In the genomic region with DNA sequence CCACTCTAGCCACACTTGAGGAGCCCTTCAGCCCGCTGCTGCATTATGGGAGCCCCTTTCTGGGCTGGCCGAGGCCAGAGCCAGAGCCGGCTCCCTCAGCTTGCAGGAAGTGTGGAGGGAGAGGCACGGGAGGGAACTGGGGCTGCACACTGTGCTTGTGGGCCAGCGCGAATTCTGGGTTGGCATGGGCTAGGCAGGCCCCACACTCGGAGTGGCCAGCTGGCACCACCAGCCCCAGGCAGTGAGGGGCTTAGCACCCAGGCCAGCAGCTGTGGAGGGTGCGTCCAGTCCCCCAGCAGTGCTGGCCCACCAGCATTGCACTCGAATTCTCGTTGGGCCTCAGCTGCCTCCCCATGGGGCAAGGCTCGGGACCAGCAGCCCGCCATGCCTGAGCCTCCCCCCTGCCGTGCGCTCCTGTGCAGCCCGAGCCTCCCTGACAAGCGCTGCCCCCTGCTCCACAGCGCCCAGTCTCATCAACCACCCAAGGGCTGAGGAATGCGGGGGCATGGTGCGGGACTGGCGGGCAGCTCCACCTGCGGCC, we compare ENCODE assay signal across 17 cellular contexts.
"Had no signal": no experiment of that assay in that cellular context is flagged by ENCODE, and none has a peak within 500 bp of the region (broad histone marks: within the 10 kb centered on the region; RNA-seq: fewer than 3 reads in every experiment).

No MANE protein-coding gene starts in this region.

- FAIRE-seq: pancreas had no signal

- H3K27ac Mint-ChIP-seq: activated naive CD8-positive, alpha-beta T cell treated with anti-CD3 and anti-CD28 coated beads for 36 hours had no signal

- H3K4me3 ChIP-seq: cardiac muscle cell, pancreas, tibial artery had no signal

- H3K27me3 ChIP-seq: cardiac muscle cell, tibial artery had no signal

- ATAC-seq: pancreas had no signal

- H3K4me3 Mint-ChIP-seq: activated naive CD8-positive, alpha-beta T cell treated with anti-CD3 and anti-CD28 coated beads for 36 hours had no signal

- H3K27me3 Mint-ChIP-seq: activated naive CD8-positive, alpha-beta T cell treated with anti-CD3 and anti-CD28 coated beads for 36 hours had no signal

- H3K36me3 Mint-ChIP-seq: activated naive CD8-positive, alpha-beta T cell treated with anti-CD3 and anti-CD28 coated beads for 36 hours had no signal

- H3K4me1 ChIP-seq: tibial artery had no signal

- H3K27ac ChIP-seq: cardiac muscle cell, pancreas, tibial artery, WERI-Rb-1 had no signal

- H3K36me3 ChIP-seq: cardiac muscle cell, pancreas, tibial artery, WERI-Rb-1 had no signal

- H3K4me1 Mint-ChIP-seq: activated naive CD8-positive, alpha-beta T cell treated with anti-CD3 and anti-CD28 coated beads for 36 hours had no signal

- DNase-seq: activated CD4-positive, alpha-beta T cell treated with anti-CD3 and anti-CD28 coated beads, Interleukin-2, amount 50 U/mL, for 4 hours; activated naive CD4-positive, alpha-beta T cell; activated naive CD8-positive, alpha-beta T cell treated with anti-CD3 and anti-CD28 coated beads for 36 hours; amniotic stem cell; foreskin melanocyte; Right ventricle myocardium superior; stimulated activated CD4-positive, alpha-beta T cell treated with anti-CD3 and anti-CD28 coated beads, Interleukin-12 subunit alpha, Interleukin-12 subunit beta, amount 100 ng/mL, for 4 hours; stimulated activated CD4-positive, alpha-beta T cell treated with anti-CD3 and anti-CD28 coated beads, Interleukin-1b, Interleukin-23, amount 100 ng/mL, for 48 hours; stimulated activated CD8-positive, alpha-beta memory T cell treated with anti-CD3 and anti-CD28 coated beads, Interleukin-4, amount 100 ng/mL, for 48 hours; stimulated activated naive CD4-positive, alpha-beta T cell treated with Interleukin-2 at 50 U/mL for 16 hours; substantia nigra; SW 1271; T-helper 2 cell; tibial artery; WERI-Rb-1 had no signal

- H3K9me3 ChIP-seq: pancreas had no signal
